ENCODE assay signal across 1 cellular context in genomic region chr1:28719332-28719619, GRCh38.
TF ChIP-seq lines count a peak whose summit lies in the region.

No MANE protein-coding gene starts in this region.

TF ChIP-seq in HepG2, 621 proteins besides CTCF, POLR2A, EP300 and RAD21:
- TF ChIP-seq ZNF557 (CRISPR knock-in tag; IDR thresholded peaks at IDR 0.05) (no peak), ZNF354B (CRISPR knock-in tag; IDR thresholded peaks at IDR 0.05) (no peak), TSC22D2 (CRISPR knock-in tag; IDR thresholded peaks at IDR 0.05; ENCODE audit: borderline replicate concordance) (no peak)
